10 cellular contexts compared by ENCODE assay signal in genomic region chr14:91202234-91202974, GRCh38. TPM values are rescaled to one million over a fixed set of nuclear protein-coding genes. Genes with fewer than 3 reads are reported as not detected.
A peak's percentile ranks its signal among the peaks of the same experiment; 100 is the strongest.
DNase-seq lines count a peak whose midpoint lies in the region; ATAC-seq and TF ChIP-seq lines count a peak whose summit lies in the region.
"Had no signal": no experiment of that assay in that cellular context is flagged by ENCODE, and none has a peak within 500 bp of the region (broad histone marks: within the 10 kb centered on the region; RNA-seq: fewer than 3 reads in every experiment).

No MANE protein-coding gene starts in this region.

- ATAC-seq in left lung, result peak; percentile 65
- ATAC-seq in HG02870 (IDR thresholded peaks at IDR 0.05; ENCODE audit: unreplicated experiment), result no peak

- DNase-seq in stimulated activated CD4-positive, alpha-beta T cell treated with anti-CD3 and anti-CD28 coated beads, Interleukin-15, amount 100 ng/mL, for 24 hours, result peak; percentile 21
- DNase-seq in stimulated activated CD4-positive, alpha-beta T cell treated with anti-CD3 and anti-CD28 coated beads, Interleukin-12 subunit alpha, Interleukin-12 subunit beta, amount 100 ng/mL, for 4 hours, result no peak
- DNase-seq in astrocyte of the spinal cord (ENCODE audit: low read depth, low spot score) (peak; percentile 20), left lung (peak in 1 of 2 donors; percentile 59), islet precursor cell (no peak), BE2C (no peak), NCI-H1417 (lab: John Stamatoyannopoulos, UW) (no peak)
- DNase-seq: COR-L47 had no signal

- no peaks in the 10 kb centered on the region for H3K27me3 ChIP-seq in left lung
- no peaks in the 10 kb centered on the region for H3K27me3 ChIP-seq in BE2C
- H3K27me3 ChIP-seq: breast epithelium had no signal

- in situ Hi-C loops in astrocyte of the spinal cord (cut with HindIII; ENCODE audit: low sequenced_read_pairs), result no loop called here

- TF ChIP-seq CTCF in astrocyte of the spinal cord (IDR thresholded peaks at IDR 0.05; ENCODE audit: low read depth, low read length) (no peak), left lung (IDR thresholded peaks at IDR 0.05) (no peak), BE2C (IDR thresholded peaks at IDR 0.05; ENCODE audit: low read depth, low read length) (no peak)

- H3K4me1 ChIP-seq in left lung (peaks cover 0 to 21% of the 10 kb centered on the region in 2 donors), BE2C (no peaks in the 10 kb centered on the region)
- H3K4me1 ChIP-seq: breast epithelium had no signal

- no peaks in the 10 kb centered on the region for H3K9me3 ChIP-seq in left lung
- H3K9me3 ChIP-seq in BE2C, result no peaks in the 10 kb centered on the region
- H3K9me3 ChIP-seq: breast epithelium had no signal

- H3K36me3 ChIP-seq in left lung (peaks cover 0 to 96% of the 10 kb centered on the region in 2 donors), BE2C (peaks cover 3% of the 10 kb centered on the region; the same call in 1 of the 2 replicates)

- peak overlapping the region; percentile 29 to 81 for H3K27ac ChIP-seq in left lung

- intact Hi-C loops in left lung (cut with DNase I), result no loop called here

- H3K4me3 ChIP-seq in astrocyte of the spinal cord (ENCODE audit: low read depth, low read length), result no peak overlapping the region
- H3K4me3 ChIP-seq in left lung, result no peak overlapping the region
- H3K4me3 ChIP-seq in BE2C (ENCODE audit: low read depth, low read length), result no peak overlapping the region
- H3K4me3 ChIP-seq: breast epithelium had no signal

RNA-seq across cellular contexts. Expression of gene GPR68, which starts 42.1 kb away (rescaled TPM):
- 1 to 10 TPM; 3.9 to 4.2 TPM for total RNA-seq in left lung
- 25.8 TPM for polyA plus RNA-seq in BE2C (2012; ENCODE audit: insufficient read depth, insufficient read length, low read depth)

Comparison
In these comparisons a context has a peak if more than half of its experiments do, and no peak if none do; other contexts are left out.
1. DNase-seq: peak in stimulated activated CD4-positive, alpha-beta T cell treated with anti-CD3 and anti-CD28 coated beads, Interleukin-15, amount 100 ng/mL, for 24 hours (single experiment) and astrocyte of the spinal cord (single experiment); none in stimulated activated CD4-positive, alpha-beta T cell treated with anti-CD3 and anti-CD28 coated beads, Interleukin-12 subunit alpha, Interleukin-12 subunit beta, amount 100 ng/mL, for 4 hours (single experiment), islet precursor cell (single experiment), BE2C (single experiment) and NCI-H1417 (0 of 3).